In genomic region chrX:55451125-55451524, GRCh38 we compare ENCODE assay signal across 8 cellular contexts. TPM values are rescaled to one million over a fixed set of nuclear protein-coding genes. Genes with fewer than 3 reads are reported as not detected.
DNase-seq lines count a peak whose midpoint lies in the region; ATAC-seq, FAIRE-seq and TF ChIP-seq lines count a peak whose summit lies in the region.

No MANE protein-coding gene starts in this region.

- H4K20me1 ChIP-seq in GM23338 (replicated peaks; ENCODE audit: insufficient read depth) (no peaks in the 10 kb centered on the region), astrocyte (ENCODE audit: insufficient read depth, low read length) (no peaks in the 10 kb centered on the region)

- CTCF ChIA-PET in BJ (lab: Yijun Ruan, JAX), result interaction anchor here (1.2 kb wide), 1 partner anchor 316 kb away, joined by 3 read pairs; no protein-coding TSS in a partner anchor

- H3F3A ChIP-seq in GM23338 (replicated peaks; ENCODE audit: low read depth), result no peaks in the 10 kb centered on the region

- no peak for TF ChIP-seq CTCF in BJ (IDR thresholded peaks at IDR 0.05; ENCODE audit: insufficient read depth, low read depth, low read length)
- no peak for TF ChIP-seq CTCF in GM23338 (conservative IDR thresholded peaks at IDR 0.05; ENCODE audit: low read depth in 2 of 2)
- TF ChIP-seq CTCF in astrocyte (IDR thresholded peaks at IDR 0.05; ENCODE audit: insufficient read depth, low read depth, low read length), result no peak

- FAIRE-seq in astrocyte (lab: Jason Lieb, UNC), result no peak

- peaks cover 5% of the 10 kb centered on the region for H3K27me3 Mint-ChIP-seq in GM23338 (ENCODE audit: insufficient read depth, low read depth, poor library complexity)
- peaks cover 6% of the 10 kb centered on the region for H3K27me3 Mint-ChIP-seq in astrocyte (ENCODE audit: low read depth, unreplicated experiment)
- no peaks in the 10 kb centered on the region for H3K27me3 Mint-ChIP-seq in naive thymus-derived CD8-positive, alpha-beta T cell

- H3K4me1 ChIP-seq in GM23338 (ENCODE audit: insufficient read depth) (0 out of 2 replicates have a peak, but pooled peaks cover 4% of the 10 kb centered on the region), astrocyte (ENCODE audit: insufficient read depth, low read length) (no peaks in the 10 kb centered on the region)

- H3K27ac ChIP-seq in GM23338 (ENCODE audit: low read depth), result no peak overlapping the region
- H3K27ac ChIP-seq in astrocyte (ENCODE audit: low read depth, low read length), result no peak overlapping the region

- H3K36me3 ChIP-seq in BJ (ENCODE audit: control insufficient read depth, insufficient read depth, low read length), result no peaks in the 10 kb centered on the region
- H3K36me3 ChIP-seq in GM23338 (ENCODE audit: insufficient read depth), result no peaks in the 10 kb centered on the region
- H3K36me3 ChIP-seq in astrocyte (ENCODE audit: insufficient read depth, low read length), result no peaks in the 10 kb centered on the region

- H3K36me3 Mint-ChIP-seq in GM23338 (ENCODE audit: low read depth) (no peaks in the 10 kb centered on the region), astrocyte (ENCODE audit: low read depth, unreplicated experiment) (no peaks in the 10 kb centered on the region)
- no peaks in the 10 kb centered on the region for H3K36me3 Mint-ChIP-seq in naive thymus-derived CD8-positive, alpha-beta T cell

- H3K4me3 Mint-ChIP-seq in GM23338, result peak overlapping the region; percentile 91; the same call in 1 of the 3 replicates
- H3K4me3 Mint-ChIP-seq in astrocyte (ENCODE audit: unreplicated experiment), result no peak overlapping the region
- H3K4me3 Mint-ChIP-seq in naive thymus-derived CD8-positive, alpha-beta T cell, result peak overlapping the region in 9 of 10 donors; percentile 90 to 96 (median 94)

- H3K27ac Mint-ChIP-seq in GM23338 (no peak overlapping the region), astrocyte (ENCODE audit: unreplicated experiment) (no peak overlapping the region)
- peak overlapping the region; percentile 13 to 98 (median 95) for H3K27ac Mint-ChIP-seq in naive thymus-derived CD8-positive, alpha-beta T cell

- H3K4me3 ChIP-seq in BJ (ENCODE audit: low read depth, low read length), result peak overlapping the region; percentile 64; the same call in 1 of the 2 replicates
- H3K4me3 ChIP-seq in GM23338, result peak overlapping the region; percentile 58
- no peak overlapping the region for H3K4me3 ChIP-seq in astrocyte (ENCODE audit: insufficient read depth, low read depth, low read length)

- no peaks in the 10 kb centered on the region for H3K27me3 ChIP-seq in BJ (ENCODE audit: control insufficient read depth, insufficient read depth, low read length)
- H3K27me3 ChIP-seq in GM23338 (ENCODE audit: insufficient read depth), result no peaks in the 10 kb centered on the region
- H3K27me3 ChIP-seq in astrocyte (ENCODE audit: insufficient read depth, low read length), result no peaks in the 10 kb centered on the region

- no peak for ATAC-seq in GM23338
- no peak for ATAC-seq in naive thymus-derived CD8-positive, alpha-beta T cell

- no peak overlapping the region for H2AFZ ChIP-seq in GM23338
- no peak overlapping the region for H2AFZ ChIP-seq in astrocyte (ENCODE audit: low read depth, low read length)

- POLR2A ChIA-PET in BJ (lab: Charles Lee), result no interaction called here
- POLR2A ChIA-PET in naive thymus-derived CD8-positive, alpha-beta T cell (lab: Charles Lee), result interaction anchor here (1.2 to 2.6 kb wide), 4 partner anchors 38 to 1407 kb away, joined by 3 to 42 read pairs (median 10); partner anchors contain the start of genes PHF8, RRAGB and USP51

- H3K4me2 ChIP-seq in GM23338 (peak overlapping the region; percentile 82; the same call in 1 of the 2 replicates), astrocyte (ENCODE audit: low read length) (peak overlapping the region; percentile 92)

- H3K9me3 ChIP-seq in astrocyte (ENCODE audit: insufficient read depth, low read depth, low read length), result no peaks in the 10 kb centered on the region

- H3K9me3 Mint-ChIP-seq in GM23338 (peaks cover under 1% of the 10 kb centered on the region; the same call in 1 of the 3 replicates), astrocyte (ENCODE audit: unreplicated experiment) (no peaks in the 10 kb centered on the region)
- H3K9me3 Mint-ChIP-seq in naive thymus-derived CD8-positive, alpha-beta T cell, result no peaks in the 10 kb centered on the region

- no peaks in the 10 kb centered on the region; the same call in 1 of the 2 replicates for H3K79me2 ChIP-seq in GM23338 (replicated peaks; ENCODE audit: insufficient read depth)
- H3K79me2 ChIP-seq in astrocyte (ENCODE audit: insufficient read depth, low read length), result peaks cover 10% of the 10 kb centered on the region

- peaks cover 3% of the 10 kb centered on the region; the same call in 1 of the 3 replicates for H3K4me1 Mint-ChIP-seq in GM23338
- H3K4me1 Mint-ChIP-seq in astrocyte (ENCODE audit: low read depth, unreplicated experiment), result peaks cover 3% of the 10 kb centered on the region
- peaks cover 5 to 27% (median 17%) of the 10 kb centered on the region in 4 donors for H3K4me1 Mint-ChIP-seq in naive thymus-derived CD8-positive, alpha-beta T cell

- H3K9me2 ChIP-seq in GM23338 (ENCODE audit: insufficient read depth), result no peaks in the 10 kb centered on the region

- H3K9ac ChIP-seq in astrocyte (ENCODE audit: low read length), result no peak overlapping the region

- no peak for DNase-seq in BJ (ENCODE audit: low read depth)
- DNase-seq in GM23338 (ENCODE audit: low spot score), result no peak
- DNase-seq in astrocyte (ENCODE audit: low read depth), result no peak
- DNase-seq in naive thymus-derived CD8-positive, alpha-beta T cell, result no peak
- no peak for DNase-seq in activated effector memory CD4-positive, alpha-beta T cell treated with Interleukin-2 at 50 U/mL for 16 hours
- no peak for DNase-seq in COLO829 (ENCODE audit: low spot score)
- no peak for DNase-seq in HuH-7 (ENCODE audit: low spot score)
- no peak for DNase-seq in SKM-1 (lab: John Stamatoyannopoulos, UW; ENCODE audit: unreplicated experiment)

TF ChIP-seq in GM23338, 12 proteins besides CTCF, POLR2A, EP300 and RAD21 (continues in another document):
- TF ChIP-seq JUNB (IDR thresholded peaks at IDR 0.05; ENCODE audit: unreplicated experiment), result no peak

RNA-seq across cellular contexts. Expression of gene MAGEH1, which starts 0.8 kb away (rescaled TPM):
- 22.1 and 28.4 TPM in 2 replicates for polyA plus RNA-seq in BJ (2011; rRNA removed)
- polyA minus RNA-seq in BJ (2011; rRNA and poly(A)+ RNA removed), result 6.6 and 8.9 TPM in 2 replicates
- total RNA-seq in GM23338 (2014; rRNA removed; shearing (Covaris generic)), result 15.0 and 15.8 TPM in 2 replicates
- 14.0 and 14.2 TPM in 2 replicates for polyA plus RNA-seq in GM23338 (2016; fragmentation: Nextera tagmentation; extraction: Ambion mirVana)
- 15.1 and 15.4 TPM in 2 replicates for total RNA-seq in astrocyte
- 10 to 100 TPM; 25.6 to 26.9 TPM for total RNA-seq in naive thymus-derived CD8-positive, alpha-beta T cell
- 10 to 100 TPM; 27.4 to 45.1 (median 37.0) TPM for polyA plus RNA-seq in naive thymus-derived CD8-positive, alpha-beta T cell

RNA-seq across cellular contexts. Expression of gene USP51, which starts 38.5 kb away (rescaled TPM):
- polyA plus RNA-seq in BJ (2011; rRNA removed) (0.49 and 0.65 TPM in 2 replicates), GM23338 (2016; fragmentation: Nextera tagmentation; extraction: Ambion mirVana) (2.8 and 3.5 TPM in 2 replicates)
- 1.0 and 2.8 TPM in 2 replicates for polyA minus RNA-seq in BJ (2011; rRNA and poly(A)+ RNA removed)
- total RNA-seq in GM23338 (2014; rRNA removed; shearing (Covaris generic)), result 4.7 and 5.5 TPM in 2 replicates
- total RNA-seq in astrocyte, result 1.5 and 2.2 TPM in 2 replicates
- 1 to 10 TPM; 4.6 to 7.3 TPM for total RNA-seq in naive thymus-derived CD8-positive, alpha-beta T cell
- 1 to 10 TPM in 1 of 3 donors, under 1 TPM in 2; 0.53 to 1.3 (median 0.60) TPM for polyA plus RNA-seq in naive thymus-derived CD8-positive, alpha-beta T cell

Comparison
In these comparisons a context has a peak if more than half of its experiments do, and no peak if none do; other contexts are left out.
1. H3K27ac Mint-ChIP-seq: peak in naive thymus-derived CD8-positive, alpha-beta T cell (10 of 10); none in GM23338 (single experiment) and astrocyte (single experiment).